Comparison of ENCODE assay signal across 8 cellular contexts in genomic region chr5:181223041-181223728, GRCh38. TPM values are rescaled to one million over a fixed set of nuclear protein-coding genes. Genes with fewer than 3 reads are reported as not detected.
DNase-seq lines count a peak whose midpoint lies in the region; ATAC-seq and TF ChIP-seq lines count a peak whose summit lies in the region.

TSS of gene TRIM41 (plus strand) at chr5:181223281. CDS start at chr5:181224000, 719 bp downstream.

- H3K4me1 ChIP-seq in HUES48 (ENCODE audit: control insufficient read depth, insufficient read depth, low read length): no peaks in the 10 kb centered on the region

- DNase-seq in activated CD8-positive, alpha-beta memory T cell treated with anti-CD3 and anti-CD28 coated beads for 4 hours (ENCODE audit: low read depth in 2 of 2): peak; percentile 94 to 96
- DNase-seq in epithelial cell of proximal tubule (ENCODE audit: low read depth) (peak; percentile 73), myocyte (ENCODE audit: low read depth) (peak; percentile 98), Kasumi-1 (lab: John Stamatoyannopoulos, UW) (no peak)
- peak; percentile 91 to 99 for DNase-seq in stimulated activated effector memory CD8-positive, alpha-beta T cell treated with anti-CD3 and anti-CD28 coated beads, Interleukin-12 subunit alpha, Interleukin-12 subunit beta, amount 100 ng/mL, for 72 hours (ENCODE audit: low spot score in 2 of 2)

- H3K4me1 Mint-ChIP-seq in stimulated activated effector memory CD8-positive, alpha-beta T cell treated with anti-CD3 and anti-CD28 coated beads, Interleukin-12 subunit alpha, Interleukin-12 subunit beta, amount 100 ng/mL, for 72 hours: peaks cover 69% of the 10 kb centered on the region

- peak within 1 kb of the TSS; percentile 100 for H3K27ac Mint-ChIP-seq in stimulated activated effector memory CD8-positive, alpha-beta T cell treated with anti-CD3 and anti-CD28 coated beads, Interleukin-12 subunit alpha, Interleukin-12 subunit beta, amount 100 ng/mL, for 72 hours

- H3K4me3 ChIP-seq in HUES48 (ENCODE audit: low read depth, low read length) (peak within 1 kb of the TSS; percentile 90), epithelial cell of proximal tubule (ENCODE audit: low read depth, low read length) (peak within 1 kb of the TSS; percentile 99)

- peaks cover 27% of the 10 kb centered on the region for H3K36me3 ChIP-seq in HUES48 (ENCODE audit: control insufficient read depth, insufficient read depth, low read length)

- H3K27me3 ChIP-seq in HUES48 (ENCODE audit: control insufficient read depth, insufficient read depth, low read length): no peaks in the 10 kb centered on the region

- H3K9me3 ChIP-seq in HUES48 (ENCODE audit: control insufficient read depth, insufficient read depth, low read length): no peaks in the 10 kb centered on the region

- TF ChIP-seq CTCF in C4-2B (conservative IDR thresholded peaks at IDR 0.05): no peak
- TF ChIP-seq CTCF in epithelial cell of proximal tubule (conservative IDR thresholded peaks at IDR 0.05; ENCODE audit: low read depth, low read length): peak; percentile 6

- no peaks in the 10 kb centered on the region for H3K9me3 Mint-ChIP-seq in stimulated activated effector memory CD8-positive, alpha-beta T cell treated with anti-CD3 and anti-CD28 coated beads, Interleukin-12 subunit alpha, Interleukin-12 subunit beta, amount 100 ng/mL, for 72 hours

- peak within 1 kb of the TSS; percentile 74 for H3K9ac ChIP-seq in HUES48 (ENCODE audit: low read depth, low read length)

- H3K4me3 Mint-ChIP-seq in stimulated activated effector memory CD8-positive, alpha-beta T cell treated with anti-CD3 and anti-CD28 coated beads, Interleukin-12 subunit alpha, Interleukin-12 subunit beta, amount 100 ng/mL, for 72 hours: peak within 1 kb of the TSS; percentile 85

- ATAC-seq in GM21360 (IDR thresholded peaks at IDR 0.05; ENCODE audit: unreplicated experiment): peak; percentile 51
- ATAC-seq in stimulated activated effector memory CD8-positive, alpha-beta T cell treated with anti-CD3 and anti-CD28 coated beads, Interleukin-12 subunit alpha, Interleukin-12 subunit beta, amount 100 ng/mL, for 72 hours: peak; percentile 79

- H3K36me3 Mint-ChIP-seq in stimulated activated effector memory CD8-positive, alpha-beta T cell treated with anti-CD3 and anti-CD28 coated beads, Interleukin-12 subunit alpha, Interleukin-12 subunit beta, amount 100 ng/mL, for 72 hours: peaks cover 77% of the 10 kb centered on the region

- peak within 1 kb of the TSS; percentile 91 for H3K27ac ChIP-seq in C4-2B
- peak within 1 kb of the TSS; percentile 92 for H3K27ac ChIP-seq in HUES48 (ENCODE audit: low read depth, low read length)

RNA-seq across cellular contexts. Expression of gene TRIM41, which starts in this region (rescaled TPM):
- 10.6 and 12.4 TPM in 2 replicates for total RNA-seq in epithelial cell of proximal tubule
- total RNA-seq in myocyte: 13.4 and 13.8 TPM in 2 replicates
- 37.3 TPM for polyA plus RNA-seq in myocyte (2012)

Comparison
In these comparisons a context has a peak if more than half of its experiments do, and no peak if none do; other contexts are left out.
1. DNase-seq: peak in activated CD8-positive, alpha-beta memory T cell treated with anti-CD3 and anti-CD28 coated beads for 4 hours (2 of 2), epithelial cell of proximal tubule (single experiment), myocyte (single experiment) and stimulated activated effector memory CD8-positive, alpha-beta T cell treated with anti-CD3 and anti-CD28 coated beads, Interleukin-12 subunit alpha, Interleukin-12 subunit beta, amount 100 ng/mL, for 72 hours (2 of 2); none in Kasumi-1 (0 of 2).